8 cellular contexts compared by ENCODE assay signal in genomic region chr13:42548731-42549554, GRCh38. TPM values are rescaled to one million over a fixed set of nuclear protein-coding genes. Genes with fewer than 3 reads are reported as not detected.
A peak's percentile ranks its signal among the peaks of the same experiment; 100 is the strongest.
DNase-seq lines count a peak whose midpoint lies in the region; ATAC-seq and TF ChIP-seq lines count a peak whose summit lies in the region.

No MANE protein-coding gene starts in this region.

- H3K36me3 ChIP-seq in heart left ventricle, result no peaks in the 10 kb centered on the region
- H3K36me3 ChIP-seq in right atrium auricular region, result no peaks in the 10 kb centered on the region

- TF ChIP-seq POLR2A in heart left ventricle (IDR thresholded peaks at IDR 0.05), result no peak

- ATAC-seq in heart left ventricle, result peak in 3 of 4 donors; percentile 27 to 79 (median 29)
- ATAC-seq in HG03439 (IDR thresholded peaks at IDR 0.05; ENCODE audit: unreplicated experiment), result peak; percentile 93

- TF ChIP-seq CTCF in heart left ventricle (IDR thresholded peaks at IDR 0.05), result no peak
- TF ChIP-seq CTCF in right atrium auricular region (IDR thresholded peaks at IDR 0.05), result no peak

- H3K27ac ChIP-seq in heart left ventricle (no peak overlapping the region), right atrium auricular region (no peak overlapping the region)

- H3K9me3 ChIP-seq in heart left ventricle (no peaks in the 10 kb centered on the region), right atrium auricular region (no peaks in the 10 kb centered on the region)

- WGBS in heart left ventricle, 4 donors, result 65 to 75% (median 67%) methylated on average over 10 of the region's 10 CpGs

- H3K4me1 ChIP-seq in heart left ventricle, result no peaks in the 10 kb centered on the region
- no peaks in the 10 kb centered on the region for H3K4me1 ChIP-seq in right atrium auricular region

- H3K4me3 ChIP-seq in heart left ventricle (no peak overlapping the region), right atrium auricular region (no peak overlapping the region)

- intact Hi-C loops in heart left ventricle (cut with DNase I), result no loop called here

- peaks cover 0 to 9% (median 0%) of the 10 kb centered on the region in 9 donors for H3K27me3 ChIP-seq in heart left ventricle
- no peaks in the 10 kb centered on the region for H3K27me3 ChIP-seq in right atrium auricular region

- DNase-seq in heart left ventricle, result peak in 1 of 5 donors; percentile 24
- no peak for DNase-seq in right atrium auricular region (ENCODE audit: low spot score)
- DNase-seq in astrocyte of the hippocampus (ENCODE audit: low read depth, low spot score), result peak; percentile 22
- DNase-seq in stimulated activated CD8-positive, alpha-beta memory T cell treated with anti-CD3 and anti-CD28 coated beads, Interleukin-4, amount 100 ng/mL, for 48 hours, result peak; percentile 49
- no peak for DNase-seq in cerebellar nuclear complex (lab: John Stamatoyannopoulos, UW)
- no peak for DNase-seq in iPS-NIHi7 (ENCODE audit: extremely low spot score)
- no peak for DNase-seq in NCI-H526 treated with DMSO at 0.1 percent for 48 hours (lab: John Stamatoyannopoulos, UW)

RNA-seq across cellular contexts. Expression of gene TNFSF11, which starts 25.0 kb away (rescaled TPM):
- total RNA-seq in heart left ventricle, result not detected
- not detected for polyA plus RNA-seq in heart left ventricle
- total RNA-seq in right atrium auricular region, result not detected

Comparison
In these comparisons a context has a peak if more than half of its experiments do, and no peak if none do; other contexts are left out.
1. DNase-seq: peak in astrocyte of the hippocampus (single experiment) and stimulated activated CD8-positive, alpha-beta memory T cell treated with anti-CD3 and anti-CD28 coated beads, Interleukin-4, amount 100 ng/mL, for 48 hours (single experiment); none in right atrium auricular region (single experiment), cerebellar nuclear complex (0 of 2), iPS-NIHi7 (single experiment) and NCI-H526 treated with DMSO at 0.1 percent for 48 hours (single experiment).